In the genomic region with DNA sequence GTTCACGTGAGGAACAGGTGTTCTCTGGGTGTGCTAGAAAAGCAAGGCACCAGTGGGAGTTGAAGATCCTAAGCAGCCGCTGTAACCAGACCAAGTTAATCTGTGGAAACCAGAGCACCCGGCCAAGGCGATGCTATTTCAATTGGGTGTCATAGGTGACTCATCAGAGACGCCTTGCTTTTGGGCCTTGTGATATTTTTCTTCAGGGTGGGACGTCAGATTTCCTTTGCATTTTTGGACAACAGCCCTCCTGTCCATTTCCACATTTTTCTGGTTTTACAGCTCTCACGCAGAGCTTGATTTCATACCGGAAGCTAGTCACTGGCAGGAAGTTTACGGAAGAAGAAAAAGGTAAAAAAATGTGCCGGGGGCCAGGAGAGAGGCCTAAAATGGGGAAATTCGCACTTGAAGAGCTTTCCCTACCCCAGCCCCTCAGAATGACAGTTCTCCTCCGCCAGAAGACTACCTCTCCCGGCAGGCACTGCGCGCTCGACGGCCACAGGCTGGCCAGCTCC, we compare ENCODE assay signal across 8 cellular contexts. TPM values are rescaled to one million over a fixed set of nuclear protein-coding genes. Genes with fewer than 3 reads are reported as not detected.
A peak's percentile ranks its signal among the peaks of the same experiment; 100 is the strongest.
DNase-seq lines count a peak whose midpoint lies in the region; ATAC-seq and TF ChIP-seq lines count a peak whose summit lies in the region.

No MANE protein-coding gene starts in this region.

- no peak for TF ChIP-seq POLR2A in stomach (IDR thresholded peaks at IDR 0.05)

- TF ChIP-seq CTCF in hepatocyte (IDR thresholded peaks at IDR 0.05; ENCODE audit: poor library complexity) (no peak), stomach (IDR thresholded peaks at IDR 0.05) (peak in 1 of 7 experiments; percentile 10)

- H3K4me1 ChIP-seq in hepatocyte (ENCODE audit: insufficient read depth), result peaks cover 4% of the 10 kb centered on the region
- peaks cover 4 to 18% (median 16%) of the 10 kb centered on the region in 4 donors for H3K4me1 ChIP-seq in stomach

- H3K9me2 ChIP-seq in hepatocyte (replicated peaks; ENCODE audit: insufficient read depth), result no peaks in the 10 kb centered on the region

- CTCF ChIA-PET in activated naive CD4-positive, alpha-beta T cell treated with anti-CD3 and anti-CD28 coated beads, Interleukin-2, amount 10 ng/mL, durations not matched to agents 7 days and 5 days (lab: Charles Lee), result interaction anchor here (1.2 to 3.6 kb wide), 2 partner anchors 9 to 26 kb away, joined by 6 to 21 read pairs; no protein-coding TSS in a partner anchor

- H3K27me3 Mint-ChIP-seq in activated naive CD4-positive, alpha-beta T cell treated with anti-CD3 and anti-CD28 coated beads, Interleukin-2, amount 10 ng/mL, durations not matched to agents 7 days and 5 days, result peaks cover 22% of the 10 kb centered on the region

- peak overlapping the region; percentile 89 for H3K27ac Mint-ChIP-seq in activated naive CD4-positive, alpha-beta T cell treated with anti-CD3 and anti-CD28 coated beads, Interleukin-2, amount 10 ng/mL, durations not matched to agents 7 days and 5 days

- H3K79me2 ChIP-seq in hepatocyte, result peaks cover 2% of the 10 kb centered on the region

- H3K36me3 Mint-ChIP-seq in activated naive CD4-positive, alpha-beta T cell treated with anti-CD3 and anti-CD28 coated beads, Interleukin-2, amount 10 ng/mL, durations not matched to agents 7 days and 5 days, result no peaks in the 10 kb centered on the region

- no peaks in the 10 kb centered on the region for H4K20me1 ChIP-seq in hepatocyte (ENCODE audit: insufficient read depth, poor library complexity, severe bottlenecking)

- intact Hi-C loops in stomach (cut with DNase I; ENCODE audit: low total_unique reads), result no loop called here

- H3K27me3 ChIP-seq in hepatocyte (peaks cover 15% of the 10 kb centered on the region), stomach (peaks cover 0 to 14% (median 0%) of the 10 kb centered on the region in 3 donors)

- no peaks in the 10 kb centered on the region for H3K9me3 Mint-ChIP-seq in activated naive CD4-positive, alpha-beta T cell treated with anti-CD3 and anti-CD28 coated beads, Interleukin-2, amount 10 ng/mL, durations not matched to agents 7 days and 5 days

- no peak for TF ChIP-seq EP300 in stomach (IDR thresholded peaks at IDR 0.05)

- no peak for ATAC-seq in GM21423 (IDR thresholded peaks at IDR 0.05; ENCODE audit: unreplicated experiment)

- peak overlapping the region; percentile 71 for H3K4me2 ChIP-seq in hepatocyte

- peak; percentile 9 for DNase-seq in activated naive CD4-positive, alpha-beta T cell treated with Interleukin-2 at 50 U/mL for 16 hours
- no peak for DNase-seq in activated naive CD4-positive, alpha-beta T cell treated with anti-CD3 and anti-CD28 coated beads, Interleukin-2, amount 50 U/mL, for 16 hours
- DNase-seq in activated naive CD4-positive, alpha-beta T cell treated with anti-CD3 and anti-CD28 coated beads, Interleukin-2, amount 10 ng/mL, durations not matched to agents 7 days and 5 days, result no peak
- DNase-seq in hepatocyte (ENCODE audit: low spot score) (no peak), stomach (no peak), iPS-NIHi7 (ENCODE audit: extremely low spot score) (no peak)
- DNase-seq in activated CD4-positive, alpha-beta T cell treated with anti-CD3 and anti-CD28 coated beads for 4 hours, result no peak

- peak overlapping the region; percentile 35 for H2AFZ ChIP-seq in hepatocyte

- H3K36me3 ChIP-seq in hepatocyte (replicated peaks; ENCODE audit: insufficient read depth, low read depth) (no peaks in the 10 kb centered on the region), stomach (no peaks in the 10 kb centered on the region)

- 14% methylated on average over 17 of the region's 17 CpGs for WGBS in hepatocyte (ENCODE audit: low lambda C conversion rate, missing lambda C conversion rate)
- 6 to 9% (median 8%) methylated on average over 17 of the region's 17 CpGs for WGBS in stomach, 5 donors

- H3K27ac ChIP-seq in hepatocyte (no peak overlapping the region), stomach (peak overlapping the region in 2 of 5 donors; percentile 63 to 90)

- H3K9me3 ChIP-seq in hepatocyte (ENCODE audit: low read depth) (no peaks in the 10 kb centered on the region), stomach (no peaks in the 10 kb centered on the region)

- peak overlapping the region; percentile 93 for H3K4me3 Mint-ChIP-seq in activated naive CD4-positive, alpha-beta T cell treated with anti-CD3 and anti-CD28 coated beads, Interleukin-2, amount 10 ng/mL, durations not matched to agents 7 days and 5 days

- no peak overlapping the region for H3K4me3 ChIP-seq in hepatocyte
- peak overlapping the region; percentile 85 to 99 (median 93) for H3K4me3 ChIP-seq in stomach

- H3K4me1 Mint-ChIP-seq in activated naive CD4-positive, alpha-beta T cell treated with anti-CD3 and anti-CD28 coated beads, Interleukin-2, amount 10 ng/mL, durations not matched to agents 7 days and 5 days, result peaks cover 40% of the 10 kb centered on the region

RNA-seq across cellular contexts. Expression of a gene that starts 0.5 kb away (rescaled TPM):
- total RNA-seq in hepatocyte (10.0 and 14.2 TPM in 2 replicates), stomach (1 to 10 TPM in 1 of 5 donors, under 1 TPM in 2, not detected in 2; 0.45 to 2.2 (median 0.72) TPM)
- polyA plus RNA-seq in hepatocyte (2.1 and 3.9 TPM in 2 replicates), stomach (under 1 TPM; 0.50 to 0.76 (median 0.62) TPM)
